Comparison of ENCODE assay signal across 14 cellular contexts in genomic region chr12:124558298-124558697, GRCh38. TPM values are rescaled to one million over a fixed set of nuclear protein-coding genes. Genes with fewer than 3 reads are reported as not detected.
DNase-seq lines count a peak whose midpoint lies in the region; ATAC-seq and TF ChIP-seq lines count a peak whose summit lies in the region.
"Had no signal": no experiment of that assay in that cellular context is flagged by ENCODE, and none has a peak within 500 bp of the region (broad histone marks: within the 10 kb centered on the region; RNA-seq: fewer than 3 reads in every experiment).

No MANE protein-coding gene starts in this region.

- no peak for ATAC-seq in GM21526 (IDR thresholded peaks at IDR 0.05; ENCODE audit: low FRiP score, unreplicated experiment)

- CTCF ChIA-PET in HEK293 (lab: Yijun Ruan, JAX), result no interaction called here

- TF ChIP-seq CTCF in HEK293 (tag by site-specific recombination; IDR thresholded peaks at IDR 0.05), result no peak
- no peak for TF ChIP-seq CTCF in brain (conservative IDR thresholded peaks at IDR 0.05)
- TF ChIP-seq CTCF in neural crest cell (conservative IDR thresholded peaks at IDR 0.05), result no peak

- H3K4me1 Mint-ChIP-seq in brain, result peaks cover 55% of the 10 kb centered on the region
- H3K4me1 Mint-ChIP-seq in neural crest cell, result peaks cover 37% of the 10 kb centered on the region

- H3K27ac Mint-ChIP-seq in brain (peak overlapping the region in 3 of 5 experiments; percentile 28 to 81 (median 64)), neural crest cell (ENCODE audit: unreplicated experiment) (peak overlapping the region; percentile 35)

- peaks cover 90% of the 10 kb centered on the region for H3K4me1 ChIP-seq in BLaER1
- H3K4me1 ChIP-seq in HEK293 (ENCODE audit: control insufficient read depth, insufficient read depth, low read length), result peaks cover 9% of the 10 kb centered on the region

- peaks cover 13% of the 10 kb centered on the region for H3K36me3 Mint-ChIP-seq in brain
- peaks cover 2% of the 10 kb centered on the region for H3K36me3 Mint-ChIP-seq in neural crest cell (ENCODE audit: low read depth)

- H3K9me3 Mint-ChIP-seq in brain (peaks cover 0 to 7% (median 2%) of the 10 kb centered on the region in 5 experiments), neural crest cell (no peaks in the 10 kb centered on the region)

- H3K36me3 ChIP-seq in BLaER1, result peaks cover 19% of the 10 kb centered on the region; the same call in 1 of the 2 replicates
- no peaks in the 10 kb centered on the region for H3K36me3 ChIP-seq in HEK293 (ENCODE audit: control insufficient read depth in 2 of 2, insufficient read depth in 1 of 2, low read length in 2 of 2)

- peak overlapping the region; percentile 94 for H3K4me2 ChIP-seq in BLaER1
- H3K4me2 ChIP-seq: PC-9 had no signal

- H3K9ac ChIP-seq in BLaER1, result no peak overlapping the region

- H3K9me3 ChIP-seq in BLaER1 (no peaks in the 10 kb centered on the region), HEK293 (ENCODE audit: control insufficient read depth, insufficient read depth, low read depth, low read length) (no peaks in the 10 kb centered on the region)

- POLR2A ChIA-PET in HEK293 (lab: Yijun Ruan, JAX), result no interaction called here

- H3K4me3 Mint-ChIP-seq in brain, result no peak overlapping the region
- H3K4me3 Mint-ChIP-seq in neural crest cell, result no peak overlapping the region

- no peaks in the 10 kb centered on the region for H3K27me3 ChIP-seq in BLaER1

- peaks cover 100% of the 10 kb centered on the region for H4K20me1 ChIP-seq in BLaER1

- H3K27ac ChIP-seq in BLaER1 (no peak overlapping the region), HEK293 (ENCODE audit: extremely low read depth, low read depth, low read length) (no peak overlapping the region)
- H3K27ac ChIP-seq: C4-2B, PC-9 had no signal

- DNase-seq in neural crest cell (ENCODE audit: low read depth, low spot score) (no peak), middle frontal gyrus (ENCODE audit: extremely low spot score, low spot score) (no peak), midbrain (lab: John Stamatoyannopoulos, UW) (no peak), activated T-cell treated with anti-CD3 and anti-CD28 coated beads for 4 hours (no peak)
- DNase-seq: KBM-7, NCI-H1105, NCI-H1694, NCI-H2227 treated with DMSO at 0.1 percent for 48 hours, PC-9 had no signal

- H3K27me3 Mint-ChIP-seq in brain, result no peaks in the 10 kb centered on the region
- no peaks in the 10 kb centered on the region for H3K27me3 Mint-ChIP-seq in neural crest cell (ENCODE audit: low read depth)

- no peak overlapping the region for H3K4me3 ChIP-seq in BLaER1
- no peak overlapping the region for H3K4me3 ChIP-seq in HEK293 (ENCODE audit: low read depth, low read length)
- H3K4me3 ChIP-seq: PC-9 had no signal

TF ChIP-seq in HEK293, 187 proteins besides CTCF, POLR2A, EP300 and RAD21:
- 0 out of 2 replicates have a peak, but pooled peaks have one; percentile 3 for TF ChIP-seq ZIC2 (tag by site-specific recombination; IDR thresholded peaks at IDR 0.05)
- TF ChIP-seq ZNF837 (tag by site-specific recombination; IDR thresholded peaks at IDR 0.05), result no peak
TF ChIP-seq in HEK293: peak in this region for 1.

RNA-seq across cellular contexts. Expression of gene NCOR2, which starts 9.1 kb away (rescaled TPM):
- 78.6 TPM for polyA plus RNA-seq in brain (ENCODE audit: insufficient read depth, low read depth, low replicate concordance)
- 143 and 144 TPM in 2 replicates for total RNA-seq in neural crest cell
